Comparison of ENCODE assay signal across 8 cellular contexts in the genomic region with DNA sequence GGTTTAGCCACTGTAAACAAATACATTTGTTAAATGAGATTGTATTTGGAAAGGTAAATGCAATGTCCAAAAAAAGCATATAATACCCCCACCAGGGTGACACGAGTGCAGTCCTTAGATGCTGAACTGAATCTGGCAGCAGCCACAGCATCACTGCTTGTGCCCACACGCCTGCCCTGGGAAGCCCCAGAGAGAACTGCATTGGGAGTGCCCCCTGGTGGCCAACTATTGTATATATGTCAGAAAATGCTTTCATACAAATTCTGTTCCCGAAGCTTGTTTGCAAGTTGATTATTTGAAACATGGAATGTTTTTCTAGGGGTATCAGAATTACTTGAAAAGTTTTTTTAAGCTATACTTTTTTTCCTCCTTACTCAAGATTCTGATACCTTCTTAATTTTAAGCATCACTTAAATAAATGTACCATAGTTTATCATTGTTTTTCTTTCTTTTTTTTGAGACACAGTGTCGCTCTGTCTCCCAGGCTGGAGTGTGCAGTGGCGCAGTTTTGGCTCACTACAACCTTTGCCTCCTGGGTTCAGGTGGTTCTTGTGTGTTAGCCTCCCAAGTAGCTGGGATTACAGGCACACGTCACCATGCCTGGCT. TPM values are rescaled to one million over a fixed set of nuclear protein-coding genes. Genes with fewer than 3 reads are reported as not detected.
DNase-seq lines count a peak whose midpoint lies in the region; ATAC-seq and TF ChIP-seq lines count a peak whose summit lies in the region.

No MANE protein-coding gene starts in this region.

- H3K4me2 ChIP-seq in PC-3 (ENCODE audit: low read length) (no peak overlapping the region), neural cell (ENCODE audit: low read length) (no peak overlapping the region)

- 22 to 30% methylated on average over 5 of the region's 6 CpGs for WGBS in esophagus squamous epithelium, 2 donors

- intact Hi-C loops in PC-3 (cut with micrococcal nuclease), result loop anchor here (1.0 to 5.0 kb wide), 3 partner anchors 48 to 640 kb away; partner anchors contain the start of gene LANCL2
- intact Hi-C loops in esophagus squamous epithelium (cut with DNase I), result loop anchor here (2.0 kb wide), 1 partner anchor 136 kb away; no protein-coding TSS in a partner anchor

- TF ChIP-seq POLR2A in esophagus squamous epithelium (IDR thresholded peaks at IDR 0.05), result no peak

- DNase-seq in EL (peak; percentile 72), KBM-7 (peak; percentile 81), PC-3 (peak; percentile 82), activated T-cell treated with anti-CD3 and anti-CD28 coated beads for 48 hours (ENCODE audit: low read depth) (peak; percentile 72), esophagus squamous epithelium (lab: John Stamatoyannopoulos, UW) (peak; percentile 14), substantia nigra (lab: John Stamatoyannopoulos, UW) (peak in 45 of 49 donors; percentile 3 to 88 (median 67))

- TF ChIP-seq CTCF in PC-3 (conservative IDR thresholded peaks at IDR 0.05; ENCODE audit: low read depth, low read length) (peak; percentile 82), esophagus squamous epithelium (IDR thresholded peaks at IDR 0.05) (peak; percentile 69 to 84 (median 84)), neural cell (IDR thresholded peaks at IDR 0.05; ENCODE audit: poor library complexity, severe bottlenecking) (peak; percentile 79)

- no peak overlapping the region for H3K27ac ChIP-seq in PC-3 (ENCODE audit: low read length)
- no peak overlapping the region for H3K27ac ChIP-seq in esophagus squamous epithelium
- no peak overlapping the region for H3K27ac ChIP-seq in neural cell (ENCODE audit: low read length)
- no peak overlapping the region for H3K27ac ChIP-seq in substantia nigra (ENCODE audit: low read depth, low read length, poor library complexity, severe bottlenecking)

- no peaks in the 10 kb centered on the region for H3F3A ChIP-seq in PC-3 (ENCODE audit: low read length, unreplicated experiment)
- H3F3A ChIP-seq in neural cell (ENCODE audit: insufficient read depth, low read length, poor library complexity, severe bottlenecking), result no peaks in the 10 kb centered on the region

- no peaks in the 10 kb centered on the region for H4K20me1 ChIP-seq in PC-3 (ENCODE audit: low read length)
- H4K20me1 ChIP-seq in neural cell (ENCODE audit: insufficient read depth), result no peaks in the 10 kb centered on the region

- POLR2A ChIA-PET in PC-3 (lab: Charles Lee; ENCODE audit: unreplicated experiment), result no interaction called here

- no peaks in the 10 kb centered on the region for H3K27me3 ChIP-seq in PC-3 (ENCODE audit: low read length)
- H3K27me3 ChIP-seq in esophagus squamous epithelium, result no peaks in the 10 kb centered on the region
- H3K27me3 ChIP-seq in neural cell (ENCODE audit: insufficient read depth, low read depth, low read length), result no peaks in the 10 kb centered on the region

- H3K4me1 ChIP-seq in PC-3 (ENCODE audit: insufficient read depth, low read length) (peaks cover under 1% of the 10 kb centered on the region; the same call in 1 of the 2 replicates), esophagus squamous epithelium (no peaks in the 10 kb centered on the region)

- no peaks in the 10 kb centered on the region for H3K79me2 ChIP-seq in PC-3 (ENCODE audit: low read length)
- H3K79me2 ChIP-seq in neural cell (replicated peaks; ENCODE audit: insufficient read depth, low read length), result no peaks in the 10 kb centered on the region

- in situ Hi-C loops in KBM-7 (cut with MboI; ENCODE audit: low pct_unique_long_range_greater_than_20kb, low sequenced_read_pairs), result no loop called here

- no peak overlapping the region for H2AFZ ChIP-seq in PC-3 (ENCODE audit: low read length)
- no peak overlapping the region for H2AFZ ChIP-seq in neural cell (ENCODE audit: low read depth, low read length)

- peak; percentile 93 for ATAC-seq in GM21723 (IDR thresholded peaks at IDR 0.05; ENCODE audit: unreplicated experiment)
- ATAC-seq in PC-3, result peak; percentile 92

- TF ChIP-seq RAD21 in neural cell (conservative IDR thresholded peaks at IDR 0.05), result peak; percentile 72

- H3K36me3 ChIP-seq in PC-3 (ENCODE audit: low read depth, low read length), result no peaks in the 10 kb centered on the region
- peaks cover 0 to 11% (median 0%) of the 10 kb centered on the region in 3 donors for H3K36me3 ChIP-seq in esophagus squamous epithelium
- no peaks in the 10 kb centered on the region for H3K36me3 ChIP-seq in neural cell (ENCODE audit: insufficient read depth, low read length)

- TF ChIP-seq EP300 in neural cell (conservative IDR thresholded peaks at IDR 0.05; ENCODE audit: poor library complexity, severe bottlenecking), result no peak

- H3K4me3 ChIP-seq in PC-3 (ENCODE audit: low read length) (no peak overlapping the region), esophagus squamous epithelium (no peak overlapping the region), neural cell (ENCODE audit: low read length) (no peak overlapping the region)

- BruUV-seq in PC-3 (replicated peaks; lab: Mats Ljungman, UMichigan), result no TSS peak

- CTCF ChIA-PET in PC-3 (lab: Charles Lee), result interaction anchor here (0.6 to 1.0 kb wide), 3 partner anchors 50 to 282 kb away, joined by 3 to 4 read pairs (median 4); partner anchors contain the start of gene LANCL2

- no peak overlapping the region for H3K9ac ChIP-seq in PC-3 (ENCODE audit: low read length)
- H3K9ac ChIP-seq in neural cell (ENCODE audit: low read length), result no peak overlapping the region

- H3K9me2 ChIP-seq in PC-3 (replicated peaks; ENCODE audit: low read length) (no peaks in the 10 kb centered on the region), neural cell (ENCODE audit: insufficient read depth, low read length) (no peaks in the 10 kb centered on the region)

- H3K9me3 ChIP-seq in PC-3 (ENCODE audit: low read length), result no peaks in the 10 kb centered on the region
- H3K9me3 ChIP-seq in esophagus squamous epithelium, result no peaks in the 10 kb centered on the region
- H3K9me3 ChIP-seq in neural cell (ENCODE audit: low read length), result no peaks in the 10 kb centered on the region

TF ChIP-seq in neural cell, 6 proteins besides CTCF, POLR2A, EP300 and RAD21:
- peak; percentile 88 for TF ChIP-seq SMC3 (conservative IDR thresholded peaks at IDR 0.05; ENCODE audit: poor library complexity)
- TF ChIP-seq POLR2AphosphoS5 (IDR thresholded peaks at IDR 0.05), result no peak
- no peak for TF ChIP-seq MXI1 (conservative IDR thresholded peaks at IDR 0.05; ENCODE audit: poor library complexity, severe bottlenecking)
- no peak for TF ChIP-seq TAF1 (IDR thresholded peaks at IDR 0.05; ENCODE audit: low read depth)
- no peak for TF ChIP-seq EZH2 (IDR thresholded peaks at IDR 0.05; ENCODE audit: borderline replicate concordance, insufficient read depth, low read length, poor library complexity, severe bottlenecking)
- no peak for TF ChIP-seq REST (IDR thresholded peaks at IDR 0.05; ENCODE audit: borderline replicate concordance)
TF ChIP-seq in neural cell: peak in this region for 1.

RNA-seq across cellular contexts. Expression of gene LANCL2, which starts 50.1 kb away (rescaled TPM):
- 12.7 and 24.6 TPM in 2 replicates for total RNA-seq in PC-3 (2014; rRNA removed)
- total RNA-seq in esophagus squamous epithelium, result 10 to 100 TPM in 2 of 4 donors, 1 to 10 TPM in 2; 6.4 to 12.8 (median 9.7) TPM
- 51.2 and 59.3 TPM in 2 replicates for polyA plus RNA-seq in neural cell
- 70.8 and 73.4 TPM in 2 replicates for polyA minus RNA-seq in neural cell

Comparison
In these comparisons a context has a peak if more than half of its experiments do, and no peak if none do; other contexts are left out.
1. DNase-seq: peak in every context shown above with its lines; median percentile 82 in PC-3; 81 in KBM-7; 72 in EL; 72 in activated T-cell treated with anti-CD3 and anti-CD28 coated beads for 48 hours; 67 in substantia nigra; 14 in esophagus squamous epithelium.